15 cellular contexts compared by ENCODE assay signal in the genomic region with DNA sequence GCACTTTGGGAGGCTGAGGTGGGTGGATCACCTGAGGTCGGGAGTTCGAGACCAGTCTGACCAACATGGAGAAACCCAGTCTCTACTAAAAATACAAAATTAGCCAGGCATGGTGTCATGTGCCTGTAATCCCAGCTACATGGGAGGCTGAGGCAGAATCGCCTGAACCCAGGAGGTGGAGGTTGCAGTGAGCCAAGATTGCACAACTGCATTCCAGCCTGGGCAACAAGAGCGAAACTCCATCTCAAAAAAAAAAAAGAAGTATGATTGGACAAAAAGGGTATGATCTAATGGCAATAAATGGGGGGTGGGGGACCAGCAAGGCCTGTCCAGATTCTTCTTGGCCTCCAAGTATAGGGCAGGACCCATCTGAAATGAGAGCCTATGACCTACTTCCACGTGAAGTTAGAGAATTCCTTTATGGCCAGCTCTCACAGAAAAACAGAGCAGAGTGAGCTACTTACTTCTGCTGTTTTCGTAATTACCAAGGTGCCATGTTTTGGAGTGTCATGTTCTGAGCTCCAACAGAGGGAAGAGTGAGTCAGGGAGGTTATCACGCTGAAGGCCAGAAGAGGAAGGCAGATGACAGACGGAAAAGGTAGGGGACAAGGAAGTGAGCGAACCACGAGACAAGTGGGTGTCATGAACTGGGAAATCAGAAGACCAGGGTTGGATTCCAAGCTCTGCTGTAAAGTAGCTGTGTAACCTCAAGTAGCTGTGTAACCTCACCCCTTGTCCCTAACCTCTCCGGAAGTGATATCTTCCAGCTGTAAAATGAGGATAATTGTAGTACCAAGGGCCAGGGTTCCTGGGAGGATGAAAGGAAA. TPM values are rescaled to one million over a fixed set of nuclear protein-coding genes. Genes with fewer than 3 reads are reported as not detected.
DNase-seq lines count a peak whose midpoint lies in the region; ATAC-seq, FAIRE-seq and TF ChIP-seq lines count a peak whose summit lies in the region.
"Had no signal": no experiment of that assay in that cellular context is flagged by ENCODE, and none has a peak within 500 bp of the region (broad histone marks: within the 10 kb centered on the region; RNA-seq: fewer than 3 reads in every experiment).

No MANE protein-coding gene starts in this region.

- no peak overlapping the region for H3K4me3 ChIP-seq in skeletal muscle tissue (ENCODE audit: low read length in 3 of 3)
- H3K4me3 ChIP-seq: gastroesophageal sphincter had no signal

- H3K36me3 ChIP-seq in skeletal muscle tissue (ENCODE audit: control insufficient read depth in 3 of 3, insufficient read depth in 3 of 3, low read length in 3 of 3), result peaks cover 4 to 11% (median 8%) of the 10 kb centered on the region in 3 donors

- peaks cover 6% of the 10 kb centered on the region for H3K36me3 Mint-ChIP-seq in T-helper 17 cell (ENCODE audit: low read depth)
- peaks cover 2 to 3% of the 10 kb centered on the region in 2 donors for H3K36me3 Mint-ChIP-seq in activated T-cell treated with anti-CD3 and anti-CD28 coated beads, Interleukin-2, amount 50 U/mL, for 72 hours (ENCODE audit: insufficient read depth in 2 of 2)

- H3K27ac Mint-ChIP-seq in T-helper 17 cell, result no peak overlapping the region
- no peak overlapping the region for H3K27ac Mint-ChIP-seq in activated T-cell treated with anti-CD3 and anti-CD28 coated beads, Interleukin-2, amount 50 U/mL, for 72 hours
- H3K27ac Mint-ChIP-seq: T-helper 2 cell treated with Interferon-gamma antibody and Interleukin-4, amounts not matched to agents 5 μg/mL and 100 μg/mL, for 36 hours had no signal

- peak overlapping the region; percentile 33 for H3K4me3 Mint-ChIP-seq in T-helper 17 cell
- H3K4me3 Mint-ChIP-seq in activated T-cell treated with anti-CD3 and anti-CD28 coated beads, Interleukin-2, amount 50 U/mL, for 72 hours, result no peak overlapping the region
- H3K4me3 Mint-ChIP-seq: stimulated activated naive B cell treated with anti-CD40 and anti-IgM and Interleukin-4, amounts not matched to agents 10 μg/mL and 1 μg/mL and 100 μg/mL, for 72 hours; T-helper 2 cell treated with Interferon-gamma antibody and Interleukin-4, amounts not matched to agents 5 μg/mL and 100 μg/mL, for 36 hours had no signal

- H3K4me1 ChIP-seq in skeletal muscle tissue (ENCODE audit: control insufficient read depth in 3 of 3, insufficient read depth in 3 of 3, low read length in 3 of 3), result peaks cover 16 to 32% (median 23%) of the 10 kb centered on the region in 3 donors
- H3K4me1 ChIP-seq: Caco-2 had no signal

- peaks cover 12 to 26% (median 23%) of the 10 kb centered on the region in 3 donors for H3K27me3 ChIP-seq in skeletal muscle tissue (ENCODE audit: control insufficient read depth in 3 of 3, insufficient read depth in 3 of 3, low read length in 3 of 3)
- H3K27me3 ChIP-seq: gastroesophageal sphincter had no signal

- H3K9me3 ChIP-seq in T-helper 17 cell (ENCODE audit: control insufficient read depth, low read length, poor library complexity, severe bottlenecking) (no peaks in the 10 kb centered on the region), skeletal muscle tissue (ENCODE audit: control insufficient read depth in 3 of 3, low read length in 3 of 3) (no peaks in the 10 kb centered on the region)
- H3K9me3 ChIP-seq: Caco-2, gastroesophageal sphincter had no signal

- peak; percentile 40 for FAIRE-seq in HTR-8/SVneo (lab: Jason Lieb, UNC)
- FAIRE-seq: keratinocyte had no signal

- H3K27me3 Mint-ChIP-seq in T-helper 17 cell, result peaks cover 6% of the 10 kb centered on the region
- H3K27me3 Mint-ChIP-seq in activated T-cell treated with anti-CD3 and anti-CD28 coated beads, Interleukin-2, amount 50 U/mL, for 72 hours (ENCODE audit: low read depth), result peaks cover 24% of the 10 kb centered on the region

- no peaks in the 10 kb centered on the region for H3K9me3 Mint-ChIP-seq in activated T-cell treated with anti-CD3 and anti-CD28 coated beads, Interleukin-2, amount 50 U/mL, for 72 hours
- H3K9me3 Mint-ChIP-seq: stimulated activated naive B cell treated with anti-CD40 and anti-IgM and Interleukin-4, amounts not matched to agents 10 μg/mL and 1 μg/mL and 100 μg/mL, for 72 hours; T-helper 2 cell treated with Interferon-gamma antibody and Interleukin-4, amounts not matched to agents 5 μg/mL and 100 μg/mL, for 36 hours had no signal

- DNase-seq in HTR-8/SVneo (ENCODE audit: insufficient read length, low spot score) (no peak), T-helper 17 cell (no peak), iris pigment epithelial cell (ENCODE audit: low read depth) (peak; percentile 16)
- DNase-seq in activated T-cell treated with anti-CD3 and anti-CD28 coated beads, Interleukin-2, amount 50 U/mL, for 72 hours, result no peak
- DNase-seq in stimulated activated CD4-positive, alpha-beta T cell treated with anti-CD3 and anti-CD28 coated beads, Interleukin-1b, Interleukin-23, amount 100 ng/mL, for 48 hours, result no peak
- DNase-seq: Caco-2; NCI-H187 treated with DMSO at 0.1 percent for 48 hours; stimulated activated naive B cell treated with anti-CD40 and anti-IgM and Interleukin-4, amounts not matched to agents 10 μg/mL and 1 μg/mL and 100 μg/mL, for 72 hours had no signal

- peaks cover 27% of the 10 kb centered on the region for H3K4me1 Mint-ChIP-seq in T-helper 17 cell
- peaks cover 47% of the 10 kb centered on the region for H3K4me1 Mint-ChIP-seq in activated T-cell treated with anti-CD3 and anti-CD28 coated beads, Interleukin-2, amount 50 U/mL, for 72 hours (ENCODE audit: low read depth)

- peak overlapping the region; percentile 9 for H3K27ac ChIP-seq in skeletal muscle tissue (ENCODE audit: low read depth, low read length)
- H3K27ac ChIP-seq: gastroesophageal sphincter had no signal

- H3K9ac ChIP-seq in skeletal muscle tissue (ENCODE audit: low read depth in 1 of 3, low read length in 3 of 3), result no peak overlapping the region

- ATAC-seq in T-helper 17 cell, result no peak
- ATAC-seq in activated T-cell treated with anti-CD3 and anti-CD28 coated beads, Interleukin-2, amount 50 U/mL, for 72 hours (replicated peaks in 1 of 2), result no peak
- no peak for ATAC-seq in SK-N-SH treated with all-trans-retinoic acid at 6 μM for 48 hours
- ATAC-seq: gastroesophageal sphincter; stimulated activated naive B cell treated with anti-CD40 and anti-IgM and Interleukin-4, amounts not matched to agents 10 μg/mL and 1 μg/mL and 100 μg/mL, for 72 hours had no signal

TF ChIP-seq in SK-N-SH treated with all-trans-retinoic acid at 6 μM for 48 hours, 23 proteins besides CTCF, POLR2A, EP300 and RAD21 (continues in another document):
- no peak for TF ChIP-seq PPARA (CRISPR knock-in tag; IDR thresholded peaks at IDR 0.05; ENCODE audit: borderline replicate concordance)
- TF ChIP-seq CSDC2 (CRISPR knock-in tag; IDR thresholded peaks at IDR 0.05), result no peak
- no peak for TF ChIP-seq SNAI2 (CRISPR knock-in tag; IDR thresholded peaks at IDR 0.05)
- TF ChIP-seq, protein P1, sequence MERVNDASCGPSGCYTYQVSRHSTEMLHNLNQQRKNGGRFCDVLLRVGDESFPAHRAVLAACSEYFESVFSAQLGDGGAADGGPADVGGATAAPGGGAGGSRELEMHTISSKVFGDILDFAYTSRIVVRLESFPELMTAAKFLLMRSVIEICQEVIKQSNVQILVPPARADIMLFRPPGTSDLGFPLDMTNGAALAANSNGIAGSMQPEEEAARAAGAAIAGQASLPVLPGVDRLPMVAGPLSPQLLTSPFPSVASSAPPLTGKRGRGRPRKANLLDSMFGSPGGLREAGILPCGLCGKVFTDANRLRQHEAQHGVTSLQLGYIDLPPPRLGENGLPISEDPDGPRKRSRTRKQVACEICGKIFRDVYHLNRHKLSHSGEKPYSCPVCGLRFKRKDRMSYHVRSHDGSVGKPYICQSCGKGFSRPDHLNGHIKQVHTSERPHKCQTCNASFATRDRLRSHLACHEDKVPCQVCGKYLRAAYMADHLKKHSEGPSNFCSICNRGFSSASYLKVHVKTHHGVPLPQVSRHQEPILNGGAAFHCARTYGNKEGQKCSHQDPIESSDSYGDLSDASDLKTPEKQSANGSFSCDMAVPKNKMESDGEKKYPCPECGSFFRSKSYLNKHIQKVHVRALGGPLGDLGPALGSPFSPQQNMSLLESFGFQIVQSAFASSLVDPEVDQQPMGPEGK (CRISPR knock-in tag; IDR thresholded peaks at IDR 0.05; ENCODE audit: borderline replicate concordance), result no peak
- TF ChIP-seq TOX (CRISPR knock-in tag; IDR thresholded peaks at IDR 0.05; ENCODE audit: borderline replicate concordance), result no peak
- no peak for TF ChIP-seq BACH2 (CRISPR knock-in tag; IDR thresholded peaks at IDR 0.05; ENCODE audit: borderline replicate concordance)
- no peak for TF ChIP-seq ZNF8 (CRISPR knock-in tag; IDR thresholded peaks at IDR 0.05)
- TF ChIP-seq ZNF565 (CRISPR knock-in tag; conservative IDR thresholded peaks at IDR 0.05; ENCODE audit: low read depth), result no peak
- TF ChIP-seq, protein P2, sequence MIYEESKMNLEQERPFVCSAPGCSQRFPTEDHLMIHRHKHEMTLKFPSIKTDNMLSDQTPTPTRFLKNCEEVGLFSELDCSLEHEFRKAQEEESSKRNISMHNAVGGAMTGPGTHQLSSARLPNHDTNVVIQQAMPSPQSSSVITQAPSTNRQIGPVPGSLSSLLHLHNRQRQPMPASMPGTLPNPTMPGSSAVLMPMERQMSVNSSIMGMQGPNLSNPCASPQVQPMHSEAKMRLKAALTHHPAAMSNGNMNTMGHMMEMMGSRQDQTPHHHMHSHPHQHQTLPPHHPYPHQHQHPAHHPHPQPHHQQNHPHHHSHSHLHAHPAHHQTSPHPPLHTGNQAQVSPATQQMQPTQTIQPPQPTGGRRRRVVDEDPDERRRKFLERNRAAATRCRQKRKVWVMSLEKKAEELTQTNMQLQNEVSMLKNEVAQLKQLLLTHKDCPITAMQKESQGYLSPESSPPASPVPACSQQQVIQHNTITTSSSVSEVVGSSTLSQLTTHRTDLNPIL (CRISPR knock-in tag; IDR thresholded peaks at IDR 0.05; ENCODE audit: low read depth), result no peak
- TF ChIP-seq TCF4 (CRISPR knock-in tag; IDR thresholded peaks at IDR 0.05; ENCODE audit: borderline replicate concordance), result no peak
- TF ChIP-seq OSR1 (CRISPR knock-in tag; IDR thresholded peaks at IDR 0.05), result no peak

RNA-seq across cellular contexts. Expression of a gene that starts 3.6 kb away (rescaled TPM):
- 1 to 10 TPM; 1.0 to 1.6 TPM for total RNA-seq in T-helper 17 cell
- total RNA-seq in skeletal muscle tissue, result 0.52 TPM
- under 1 TPM in 1 of 2 donors, not detected in 1; 0.17 TPM for total RNA-seq in activated T-cell treated with anti-CD3 and anti-CD28 coated beads, Interleukin-2, amount 50 U/mL, for 72 hours
- total RNA-seq: H4, OCI-LY7 had no signal

RNA-seq across cellular contexts. Expression of a gene that starts 3.7 kb away (rescaled TPM):
- 10 to 100 TPM; 10.3 to 15.3 TPM for total RNA-seq in T-helper 17 cell
- 1.6 TPM for total RNA-seq in skeletal muscle tissue
- 1 to 10 TPM; 2.2 to 4.3 TPM for total RNA-seq in activated T-cell treated with anti-CD3 and anti-CD28 coated beads, Interleukin-2, amount 50 U/mL, for 72 hours
- total RNA-seq: OCI-LY7 had no signal

RNA-seq across cellular contexts. Expression of a gene that starts 4.8 kb away (rescaled TPM):
- total RNA-seq in T-helper 17 cell, result 1 to 10 TPM; 5.9 to 9.3 TPM
- total RNA-seq in skeletal muscle tissue, result 6.3 TPM
- total RNA-seq in activated T-cell treated with anti-CD3 and anti-CD28 coated beads, Interleukin-2, amount 50 U/mL, for 72 hours, result 10 to 100 TPM in 1 of 2 donors, 1 to 10 TPM in 1; 9.9 to 14.0 TPM

RNA-seq across cellular contexts. Expression of a gene that starts 25.6 kb away (rescaled TPM):
- total RNA-seq in T-helper 17 cell (100 to 1,000 TPM; 220 to 255 TPM), skeletal muscle tissue (7.3 TPM)
- total RNA-seq in activated T-cell treated with anti-CD3 and anti-CD28 coated beads, Interleukin-2, amount 50 U/mL, for 72 hours, result 100 to 1,000 TPM; 216 to 258 TPM

RNA-seq across cellular contexts. Expression of a gene that starts 32.1 kb away (rescaled TPM):
- 10 to 100 TPM; 38.0 to 44.9 TPM for total RNA-seq in T-helper 17 cell
- 23.5 TPM for total RNA-seq in skeletal muscle tissue
- 100 to 1,000 TPM in 1 of 2 donors, 10 to 100 TPM in 1; 93.8 to 113 TPM for total RNA-seq in activated T-cell treated with anti-CD3 and anti-CD28 coated beads, Interleukin-2, amount 50 U/mL, for 72 hours
